Comparison of ENCODE assay signal across 9 cellular contexts in the genomic region with DNA sequence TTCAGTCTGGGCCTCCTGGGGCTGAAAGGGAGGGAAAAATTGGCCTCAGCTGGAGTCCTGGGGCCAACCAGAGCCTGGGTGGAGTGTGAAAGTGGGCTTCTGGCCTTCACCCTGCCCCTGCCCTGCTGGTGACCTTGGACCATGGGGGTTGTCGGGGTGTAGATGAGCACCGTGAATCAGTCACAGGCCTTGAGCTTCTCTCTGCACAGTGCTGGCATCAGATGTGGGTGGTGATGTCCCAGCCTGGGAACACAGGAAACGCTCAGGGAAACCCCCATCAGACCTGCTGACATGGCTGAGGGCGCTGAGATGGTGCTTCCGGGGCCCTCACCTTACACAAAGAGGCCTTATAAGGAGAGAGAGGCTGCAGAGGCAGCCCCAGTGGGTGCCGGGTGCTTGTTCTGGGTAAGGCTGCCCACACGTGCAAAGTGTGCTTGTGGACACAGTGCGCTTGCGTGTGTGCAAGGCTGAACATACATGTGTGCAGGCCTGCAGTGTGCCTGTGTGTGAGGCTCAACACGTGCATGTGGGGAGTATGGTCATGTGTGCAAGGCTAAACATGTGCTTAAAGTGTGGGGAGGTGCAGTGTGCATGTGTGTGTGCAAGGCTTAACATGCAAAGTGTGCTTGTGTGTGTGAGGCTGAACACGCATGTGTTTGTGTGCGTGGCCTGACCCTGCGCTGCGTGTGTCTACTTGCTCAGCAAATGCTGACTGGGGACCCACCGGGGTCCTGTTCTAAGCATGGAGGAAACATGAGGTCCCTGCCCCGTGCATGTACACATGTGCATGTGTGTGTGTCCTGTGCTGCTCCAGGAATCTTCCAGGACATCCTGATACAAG. TPM values are rescaled to one million over a fixed set of nuclear protein-coding genes. Genes with fewer than 3 reads are reported as not detected.
A peak's percentile ranks its signal among the peaks of the same experiment; 100 is the strongest.
DNase-seq lines count a peak whose midpoint lies in the region; ATAC-seq and TF ChIP-seq lines count a peak whose summit lies in the region.
"Had no signal": no experiment of that assay in that cellular context is flagged by ENCODE, and none has a peak within 500 bp of the region (broad histone marks: within the 10 kb centered on the region; RNA-seq: fewer than 3 reads in every experiment).

No MANE protein-coding gene starts in this region.

- H3K79me2 ChIP-seq in ACC112 (ENCODE audit: control insufficient read depth, insufficient read depth, low read length, unreplicated experiment), result peaks cover 75% of the 10 kb centered on the region

- H3K9me3 ChIP-seq in left ventricle myocardium inferior (replicated peaks), result no peaks in the 10 kb centered on the region

- H3K36me3 ChIP-seq in ACC112 (ENCODE audit: insufficient read depth, low read length), result no peaks in the 10 kb centered on the region
- peaks cover 29% of the 10 kb centered on the region for H3K36me3 ChIP-seq in left ventricle myocardium inferior

- peak overlapping the region; percentile 54; the same call in 1 of the 2 replicates for H3K4me3 ChIP-seq in ACC112 (ENCODE audit: low read depth, low read length)
- peak overlapping the region; percentile 56 for H3K4me3 ChIP-seq in left ventricle myocardium inferior

- H3K27ac ChIP-seq in ACC112 (ENCODE audit: low read depth, low read length) (peak overlapping the region; percentile 97), left ventricle myocardium inferior (replicated peaks) (peak overlapping the region; percentile 91)
- H3K27ac ChIP-seq: C4-2B had no signal

- no peaks in the 10 kb centered on the region for H3K27me3 ChIP-seq in ACC112 (ENCODE audit: insufficient read depth, low read length)
- H3K27me3 ChIP-seq in left ventricle myocardium inferior (ENCODE audit: low read depth), result no peaks in the 10 kb centered on the region

- DNase-seq in HuH-7 (ENCODE audit: low spot score), result peak; percentile 12
- peak; percentile 89 to 91 for DNase-seq in activated T-cell treated with anti-CD3 and anti-CD28 coated beads, Interleukin-2, amount 50 U/mL, for 48 hours
- no peak for DNase-seq in left ventricle myocardium inferior
- peak; percentile 69 to 85 (median 84) for DNase-seq in stimulated activated CD4-positive, alpha-beta T cell treated with anti-CD3 and anti-CD28 coated beads, TNF-alpha, amount 100 ng/mL, for 1 hour (ENCODE audit: low read depth in 3 of 3, low spot score in 1 of 3)
- DNase-seq in C1 segment of cervical spinal cord (lab: John Stamatoyannopoulos, UW), result no peak
- DNase-seq in HCEC 1CT, result no peak

- no peak overlapping the region for H2AFZ ChIP-seq in ACC112 (ENCODE audit: low read length, unreplicated experiment)

- intact Hi-C loops in left ventricle myocardium inferior (cut with micrococcal nuclease), result no loop called here

- TF ChIP-seq CTCF in left ventricle myocardium inferior (IDR thresholded peaks at IDR 0.05; ENCODE audit: borderline replicate concordance), result no peak

- peaks cover 31% of the 10 kb centered on the region for H3K4me1 ChIP-seq in ACC112 (ENCODE audit: control insufficient read depth, insufficient read depth, low read length, unreplicated experiment)
- H3K4me1 ChIP-seq in left ventricle myocardium inferior, result peaks cover 60% of the 10 kb centered on the region

- peak; percentile 71 for ATAC-seq in GM21360 (IDR thresholded peaks at IDR 0.05; ENCODE audit: unreplicated experiment)

RNA-seq across cellular contexts. Expression of gene ARPC1B, which starts 6.5 kb away (rescaled TPM):
- 33.6 TPM for total RNA-seq in left ventricle myocardium inferior

RNA-seq across cellular contexts. Expression of gene PDAP1, which starts 27.4 kb away (rescaled TPM):
- 93.2 TPM for total RNA-seq in left ventricle myocardium inferior

RNA-seq across cellular contexts. Expression of gene BUD31, which starts 27.7 kb away (rescaled TPM):
- 43.9 TPM for total RNA-seq in left ventricle myocardium inferior

RNA-seq across cellular contexts. Expression of gene ARPC1A, which starts 55.3 kb away (rescaled TPM):
- total RNA-seq in left ventricle myocardium inferior, result 131 TPM

RNA-seq across cellular contexts. Expression of gene PTCD1, which starts 57.6 kb away (rescaled TPM):
- total RNA-seq in left ventricle myocardium inferior, result 4.3 TPM

Comparison
In these comparisons a context has a peak if more than half of its experiments do, and no peak if none do; other contexts are left out.
1. DNase-seq: peak in HuH-7 (single experiment), activated T-cell treated with anti-CD3 and anti-CD28 coated beads, Interleukin-2, amount 50 U/mL, for 48 hours (2 of 2) and stimulated activated CD4-positive, alpha-beta T cell treated with anti-CD3 and anti-CD28 coated beads, TNF-alpha, amount 100 ng/mL, for 1 hour (3 of 3); none in left ventricle myocardium inferior (single experiment), C1 segment of cervical spinal cord (0 of 14) and HCEC 1CT (single experiment).